ENCODE assay signal across 13 cellular contexts in genomic region chr1:113982955-113983742, GRCh38. TPM values are rescaled to one million over a fixed set of nuclear protein-coding genes. Genes with fewer than 3 reads are reported as not detected.
DNase-seq lines count a peak whose midpoint lies in the region; ATAC-seq, FAIRE-seq and TF ChIP-seq lines count a peak whose summit lies in the region.
"Had no signal": no experiment of that assay in that cellular context is flagged by ENCODE, and none has a peak within 500 bp of the region (broad histone marks: within the 10 kb centered on the region; RNA-seq: fewer than 3 reads in every experiment).

No MANE protein-coding gene starts in this region.

- no peaks in the 10 kb centered on the region for H3F3A ChIP-seq in MM.1S (ENCODE audit: insufficient read depth, low read length)

- H2AFZ ChIP-seq in MM.1S (ENCODE audit: low read length), result no peak overlapping the region
- H2AFZ ChIP-seq in astrocyte (ENCODE audit: low read depth, low read length), result no peak overlapping the region

- H3K27ac ChIP-seq in MM.1S (ENCODE audit: low read length) (no peak overlapping the region), astrocyte (ENCODE audit: low read depth, low read length) (no peak overlapping the region), lung (ENCODE audit: low read depth in 1 of 2, low read length in 1 of 2) (peak overlapping the region; percentile 22 to 78), suprapubic skin (peak overlapping the region; percentile 75)

- H3K9me3 Mint-ChIP-seq in astrocyte (ENCODE audit: unreplicated experiment), result peaks cover 3% of the 10 kb centered on the region
- no peaks in the 10 kb centered on the region for H3K9me3 Mint-ChIP-seq in effector memory CD8-positive, alpha-beta T cell
- H3K9me3 Mint-ChIP-seq: stimulated activated memory B cell treated with anti-CD40 and anti-IgM and Interleukin-4, amounts not matched to agents 10 μg/mL and 1 μg/mL and 100 μg/mL, for 72 hours had no signal

- WGBS in lung, 2 donors, result 59 to 68% methylated on average over 14 of the region's 14 CpGs
- WGBS in suprapubic skin, result 70% methylated on average over 13 of the region's 14 CpGs

- H3K9me3 ChIP-seq in MM.1S (replicated peaks; ENCODE audit: insufficient read depth, low read length) (no peaks in the 10 kb centered on the region), astrocyte (ENCODE audit: insufficient read depth, low read depth, low read length) (no peaks in the 10 kb centered on the region), lung (ENCODE audit: control insufficient read depth in 2 of 2, insufficient read depth in 1 of 2, low read length in 1 of 2) (no peaks in the 10 kb centered on the region), suprapubic skin (no peaks in the 10 kb centered on the region)
- H3K9me3 ChIP-seq: MG63, spleen had no signal

- no peak for FAIRE-seq in astrocyte (lab: Jason Lieb, UNC)
- no peak for FAIRE-seq in urothelium cell line (lab: Jason Lieb, UNC)
- FAIRE-seq: endothelial cell of umbilical vein had no signal

- H3K36me3 Mint-ChIP-seq in astrocyte (ENCODE audit: low read depth, unreplicated experiment), result peaks cover 11% of the 10 kb centered on the region
- H3K36me3 Mint-ChIP-seq in effector memory CD8-positive, alpha-beta T cell (ENCODE audit: insufficient read depth), result peaks cover 4% of the 10 kb centered on the region
- H3K36me3 Mint-ChIP-seq: activated naive CD8-positive, alpha-beta T cell; stimulated activated memory B cell treated with anti-CD40 and anti-IgM and Interleukin-4, amounts not matched to agents 10 μg/mL and 1 μg/mL and 100 μg/mL, for 72 hours had no signal

- no peak for TF ChIP-seq EP300 in suprapubic skin (IDR thresholded peaks at IDR 0.05)

- H4K20me1 ChIP-seq in MM.1S (ENCODE audit: insufficient read depth, low read length) (no peaks in the 10 kb centered on the region), astrocyte (ENCODE audit: insufficient read depth, low read length) (no peaks in the 10 kb centered on the region)

- no peaks in the 10 kb centered on the region for H3K27me3 ChIP-seq in MM.1S (replicated peaks; ENCODE audit: insufficient read depth, low read length)
- H3K27me3 ChIP-seq in astrocyte (ENCODE audit: insufficient read depth, low read length), result no peaks in the 10 kb centered on the region
- no peaks in the 10 kb centered on the region for H3K27me3 ChIP-seq in lung (ENCODE audit: control insufficient read depth, insufficient read depth)
- no peaks in the 10 kb centered on the region for H3K27me3 ChIP-seq in suprapubic skin
- H3K27me3 ChIP-seq: MG63, spleen had no signal

- H3K4me2 ChIP-seq in MM.1S (ENCODE audit: low read depth, low read length), result 0 out of 2 replicates have a peak overlapping the region, but pooled peaks have one; percentile 15
- peak overlapping the region; percentile 73 for H3K4me2 ChIP-seq in astrocyte (ENCODE audit: low read length)

- no peak for TF ChIP-seq POLR2A in suprapubic skin (IDR thresholded peaks at IDR 0.05)

- H3K4me3 ChIP-seq in MM.1S (ENCODE audit: low read length), result no peak overlapping the region
- peak overlapping the region; percentile 7 for H3K4me3 ChIP-seq in astrocyte (ENCODE audit: insufficient read depth, low read depth, low read length)
- no peak overlapping the region for H3K4me3 ChIP-seq in lung
- H3K4me3 ChIP-seq in suprapubic skin, result peak overlapping the region; percentile 36
- H3K4me3 ChIP-seq: MG63 had no signal

- ATAC-seq in lung (ENCODE audit: insufficient read depth, low FRiP score) (no peak), HG02588 (IDR thresholded peaks at IDR 0.05; ENCODE audit: unreplicated experiment) (no peak)
- ATAC-seq in effector memory CD8-positive, alpha-beta T cell (replicated peaks), result no peak
- ATAC-seq: stimulated activated memory B cell treated with anti-CD40 and anti-IgM and Interleukin-4, amounts not matched to agents 10 μg/mL and 1 μg/mL and 100 μg/mL, for 72 hours had no signal

- peaks cover 29% of the 10 kb centered on the region for H3K4me1 Mint-ChIP-seq in astrocyte (ENCODE audit: low read depth, unreplicated experiment)
- H3K4me1 Mint-ChIP-seq in effector memory CD8-positive, alpha-beta T cell (ENCODE audit: low read depth in 2 of 2), result peaks cover 6 to 11% of the 10 kb centered on the region in 2 donors

- no peaks in the 10 kb centered on the region for H3K9me2 ChIP-seq in MM.1S (replicated peaks; ENCODE audit: insufficient read depth, low read length)

- H3K79me2 ChIP-seq in MM.1S (ENCODE audit: low read length) (no peaks in the 10 kb centered on the region), astrocyte (ENCODE audit: insufficient read depth, low read length) (no peaks in the 10 kb centered on the region)

- no peak for DNase-seq in MM.1S
- DNase-seq in astrocyte (ENCODE audit: low read depth), result no peak
- no peak for DNase-seq in lung (ENCODE audit: low spot score)
- DNase-seq in suprapubic skin (ENCODE audit: low spot score in 2 of 2), result no peak
- no peak for DNase-seq in urothelium cell line (ENCODE audit: low spot score)
- no peak for DNase-seq in effector memory CD8-positive, alpha-beta T cell
- DNase-seq: activated CD4-positive, CD25-positive, alpha-beta regulatory T cell treated with anti-CD3 and anti-CD28 coated beads, Interleukin-2, amount 50 U/mL, for 72 hours; spleen had no signal

- H3K4me3 Mint-ChIP-seq in astrocyte (ENCODE audit: unreplicated experiment), result no peak overlapping the region
- H3K4me3 Mint-ChIP-seq in effector memory CD8-positive, alpha-beta T cell, result no peak overlapping the region
- H3K4me3 Mint-ChIP-seq: activated naive CD8-positive, alpha-beta T cell; stimulated activated memory B cell treated with anti-CD40 and anti-IgM and Interleukin-4, amounts not matched to agents 10 μg/mL and 1 μg/mL and 100 μg/mL, for 72 hours had no signal

- no peak overlapping the region for H3K9ac ChIP-seq in MM.1S (ENCODE audit: low read length)
- no peak overlapping the region for H3K9ac ChIP-seq in astrocyte (ENCODE audit: low read length)

- H3K36me3 ChIP-seq in MM.1S (replicated peaks; ENCODE audit: insufficient read depth, low read length), result no peaks in the 10 kb centered on the region
- no peaks in the 10 kb centered on the region for H3K36me3 ChIP-seq in astrocyte (ENCODE audit: insufficient read depth, low read length)
- H3K36me3 ChIP-seq in lung (ENCODE audit: control insufficient read depth in 2 of 2, insufficient read depth in 2 of 2, low read length in 2 of 2), result no peaks in the 10 kb centered on the region
- H3K36me3 ChIP-seq in suprapubic skin, result no peaks in the 10 kb centered on the region
- H3K36me3 ChIP-seq: MG63 had no signal

- no peak overlapping the region for H3K27ac Mint-ChIP-seq in astrocyte (ENCODE audit: unreplicated experiment)
- no peak overlapping the region for H3K27ac Mint-ChIP-seq in effector memory CD8-positive, alpha-beta T cell
- H3K27ac Mint-ChIP-seq: activated naive CD8-positive, alpha-beta T cell; stimulated activated memory B cell treated with anti-CD40 and anti-IgM and Interleukin-4, amounts not matched to agents 10 μg/mL and 1 μg/mL and 100 μg/mL, for 72 hours had no signal

- no peak for TF ChIP-seq CTCF in MM.1S (IDR thresholded peaks at IDR 0.05; ENCODE audit: low read length)
- no peak for TF ChIP-seq CTCF in astrocyte (IDR thresholded peaks at IDR 0.05; ENCODE audit: insufficient read depth, low read depth, low read length)
- no peak for TF ChIP-seq CTCF in lung (IDR thresholded peaks at IDR 0.05; ENCODE audit: control extremely low read depth, extremely low read depth)
- no peak for TF ChIP-seq CTCF in suprapubic skin (IDR thresholded peaks at IDR 0.05)

- H3K4me1 ChIP-seq in MM.1S (ENCODE audit: low read length) (no peaks in the 10 kb centered on the region), astrocyte (ENCODE audit: insufficient read depth, low read length) (peaks cover 37% of the 10 kb centered on the region), lung (ENCODE audit: control insufficient read depth in 2 of 2, insufficient read depth in 2 of 2, low read length in 2 of 2) (peaks cover 0 to 25% of the 10 kb centered on the region in 2 donors), suprapubic skin (peaks cover 37% of the 10 kb centered on the region)

- peaks cover 4% of the 10 kb centered on the region for H3K27me3 Mint-ChIP-seq in astrocyte (ENCODE audit: low read depth, unreplicated experiment)
- no peaks in the 10 kb centered on the region for H3K27me3 Mint-ChIP-seq in effector memory CD8-positive, alpha-beta T cell
- H3K27me3 Mint-ChIP-seq: activated naive CD8-positive, alpha-beta T cell; stimulated activated memory B cell treated with anti-CD40 and anti-IgM and Interleukin-4, amounts not matched to agents 10 μg/mL and 1 μg/mL and 100 μg/mL, for 72 hours had no signal

RNA-seq across cellular contexts. Expression of gene OLFML3, which starts 3.9 kb away (rescaled TPM):
- total RNA-seq in astrocyte, result 23.2 and 26.7 TPM in 2 replicates
- 100 to 1,000 TPM in 1 of 2 donors, 10 to 100 TPM in 1; 27.4 to 108 TPM for total RNA-seq in lung
- 10 to 100 TPM in 1 of 2 donors, 1 to 10 TPM in 1; 9.7 to 11.6 TPM for polyA plus RNA-seq in lung
- total RNA-seq in suprapubic skin, result 10 to 100 TPM in 3 of 4 donors, 1 to 10 TPM in 1; 8.3 to 21.0 (median 18.0) TPM

RNA-seq across cellular contexts. Expression of gene HIPK1, which starts 54.0 kb away (rescaled TPM):
- total RNA-seq in astrocyte, result 54.0 and 55.4 TPM in 2 replicates
- 10 to 100 TPM; 84.1 to 87.2 TPM for total RNA-seq in lung
- polyA plus RNA-seq in lung, result 10 to 100 TPM; 10.9 to 25.0 TPM
- 10 to 100 TPM; 59.4 to 81.8 (median 69.7) TPM for total RNA-seq in suprapubic skin

Comparison
In these comparisons a context has a peak if more than half of its experiments do, and no peak if none do; other contexts are left out.
1. H3K27ac ChIP-seq: peak in lung (2 of 2) and suprapubic skin (single experiment); none in MM.1S (single experiment) and astrocyte (single experiment).
2. H3K4me3 ChIP-seq: peak in astrocyte (single experiment) and suprapubic skin (single experiment); none in MM.1S (single experiment) and lung (single experiment).